Comparison of ENCODE assay signal across 17 cellular contexts in the genomic region with DNA sequence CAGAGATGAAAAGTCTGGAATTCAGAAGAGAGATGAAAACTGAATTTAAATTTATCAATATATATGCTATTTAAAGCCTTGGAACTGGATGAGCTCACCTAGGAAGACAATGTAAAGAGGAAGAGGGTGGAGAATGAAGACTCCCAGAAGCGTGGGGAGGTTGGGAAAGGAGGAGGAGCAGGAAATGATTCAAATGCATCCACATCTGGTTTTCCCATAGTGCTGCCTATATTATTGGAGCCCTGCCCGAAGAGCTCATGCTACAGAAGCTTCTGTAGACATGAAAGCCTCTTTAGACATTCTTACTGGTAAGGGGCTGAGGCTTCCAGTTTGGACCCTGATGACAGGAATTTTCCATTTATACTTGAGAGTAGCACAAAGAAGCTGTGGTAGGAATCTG. TPM values are rescaled to one million over a fixed set of nuclear protein-coding genes. Genes with fewer than 3 reads are reported as not detected.
DNase-seq lines count a peak whose midpoint lies in the region; ATAC-seq and TF ChIP-seq lines count a peak whose summit lies in the region.
"Had no signal": no experiment of that assay in that cellular context is flagged by ENCODE, and none has a peak within 500 bp of the region (broad histone marks: within the 10 kb centered on the region; RNA-seq: fewer than 3 reads in every experiment).

No MANE protein-coding gene starts in this region.

- H3K4me1 Mint-ChIP-seq in activated CD8-positive, alpha-beta T cell treated with anti-CD3 and anti-CD28 coated beads, Interleukin-2, amount 10 ng/mL, durations not matched to agents 7 days and 5 days (ENCODE audit: low read depth), result peaks cover 3% of the 10 kb centered on the region

- no peaks in the 10 kb centered on the region for H3K36me3 ChIP-seq in brain microvascular endothelial cell (replicated peaks)
- H3K36me3 ChIP-seq: lower lobe of right lung had no signal

- in situ Hi-C loops in ACHN (cut with HindIII; ENCODE audit: low pct_ligation_motif_present, low pct_unique_long_range_greater_than_20kb, low sequenced_read_pairs) (no loop called here), brain microvascular endothelial cell (cut with HindIII; ENCODE audit: low pct_ligation_motif_present, low sequenced_read_pairs) (no loop called here)

- H3K27ac ChIP-seq in brain microvascular endothelial cell, result peak overlapping the region; percentile 86
- H3K27ac ChIP-seq: KMS-11, lower lobe of right lung had no signal

- no peak for TF ChIP-seq CTCF in brain microvascular endothelial cell (IDR thresholded peaks at IDR 0.05; ENCODE audit: low read depth, low read length, missing control alignments)

- POLR2A ChIA-PET in activated CD8-positive, alpha-beta T cell treated with anti-CD3 and anti-CD28 coated beads, Interleukin-2, amount 10 ng/mL, durations not matched to agents 7 days and 5 days (lab: Charles Lee), result no interaction called here

- H3K27me3 Mint-ChIP-seq in activated CD8-positive, alpha-beta T cell treated with anti-CD3 and anti-CD28 coated beads, Interleukin-2, amount 10 ng/mL, durations not matched to agents 7 days and 5 days (ENCODE audit: low read depth), result peaks cover 2% of the 10 kb centered on the region
- H3K27me3 Mint-ChIP-seq: activated CD4-positive, alpha-beta T cell treated with anti-CD3 and anti-CD28 coated beads for 36 hours; activated naive CD4-positive, alpha-beta T cell treated with anti-CD3 and anti-CD28 coated beads, Interleukin-2, amount 50 U/mL, for 24 hours; B cell had no signal

- CTCF ChIA-PET in activated CD8-positive, alpha-beta T cell treated with anti-CD3 and anti-CD28 coated beads, Interleukin-2, amount 10 ng/mL, durations not matched to agents 7 days and 5 days (lab: Charles Lee), result interaction anchor here (1.1 kb wide), 1 partner anchor 71 kb away, joined by 3 read pairs; no protein-coding TSS in a partner anchor

- H3K27me3 ChIP-seq in brain microvascular endothelial cell (replicated peaks), result no peaks in the 10 kb centered on the region

- peak; percentile 11 for DNase-seq in ACHN
- DNase-seq in HS-5 (ENCODE audit: low read depth), result peak; percentile 89
- DNase-seq in brain microvascular endothelial cell, result peak; percentile 84
- peak; percentile 14 for DNase-seq in glomerular endothelial cell (ENCODE audit: extremely low read depth, low read depth, low spot score)
- DNase-seq in T1000 (lab: John Stamatoyannopoulos, UW), result no peak
- no peak for DNase-seq in activated CD8-positive, alpha-beta T cell treated with anti-CD3 and anti-CD28 coated beads, Interleukin-2, amount 10 ng/mL, durations not matched to agents 7 days and 5 days
- no peak for DNase-seq in hypothalamus (lab: John Stamatoyannopoulos, UW)
- DNase-seq: activated CD4-positive, alpha-beta T cell treated with anti-CD3 and anti-CD28 coated beads for 36 hours; lower lobe of right lung; NCI-H2227 treated with DMSO at 0.1 percent for 48 hours; nephron progenitor cell; retina; SIG-M5 had no signal

- no peak overlapping the region for H3K4me3 Mint-ChIP-seq in activated CD8-positive, alpha-beta T cell treated with anti-CD3 and anti-CD28 coated beads, Interleukin-2, amount 10 ng/mL, durations not matched to agents 7 days and 5 days
- H3K4me3 Mint-ChIP-seq: activated CD4-positive, alpha-beta T cell treated with anti-CD3 and anti-CD28 coated beads for 36 hours; activated naive CD4-positive, alpha-beta T cell treated with anti-CD3 and anti-CD28 coated beads, Interleukin-2, amount 50 U/mL, for 24 hours; B cell; nephron progenitor cell had no signal

- no peak for ATAC-seq in GM19035 (IDR thresholded peaks at IDR 0.05; ENCODE audit: unreplicated experiment)
- ATAC-seq in activated CD8-positive, alpha-beta T cell treated with anti-CD3 and anti-CD28 coated beads, Interleukin-2, amount 10 ng/mL, durations not matched to agents 7 days and 5 days, result no peak
- ATAC-seq: lower lobe of right lung had no signal

- no peaks in the 10 kb centered on the region for H3K9me3 Mint-ChIP-seq in activated CD8-positive, alpha-beta T cell treated with anti-CD3 and anti-CD28 coated beads, Interleukin-2, amount 10 ng/mL, durations not matched to agents 7 days and 5 days (ENCODE audit: insufficient read depth)
- H3K9me3 Mint-ChIP-seq: activated naive CD4-positive, alpha-beta T cell treated with anti-CD3 and anti-CD28 coated beads, Interleukin-2, amount 50 U/mL, for 24 hours; nephron progenitor cell had no signal

- no peaks in the 10 kb centered on the region for H3K36me3 Mint-ChIP-seq in activated CD8-positive, alpha-beta T cell treated with anti-CD3 and anti-CD28 coated beads, Interleukin-2, amount 10 ng/mL, durations not matched to agents 7 days and 5 days (ENCODE audit: low read depth)
- H3K36me3 Mint-ChIP-seq: activated naive CD4-positive, alpha-beta T cell treated with anti-CD3 and anti-CD28 coated beads, Interleukin-2, amount 50 U/mL, for 24 hours had no signal

- H3K27ac Mint-ChIP-seq in activated CD8-positive, alpha-beta T cell treated with anti-CD3 and anti-CD28 coated beads, Interleukin-2, amount 10 ng/mL, durations not matched to agents 7 days and 5 days, result no peak overlapping the region
- H3K27ac Mint-ChIP-seq: activated CD4-positive, alpha-beta T cell treated with anti-CD3 and anti-CD28 coated beads for 36 hours; activated naive CD4-positive, alpha-beta T cell treated with anti-CD3 and anti-CD28 coated beads, Interleukin-2, amount 50 U/mL, for 24 hours; B cell; nephron progenitor cell had no signal

- no peak overlapping the region for H3K4me3 ChIP-seq in brain microvascular endothelial cell (ENCODE audit: low read depth, low read length)
- H3K4me3 ChIP-seq: lower lobe of right lung had no signal

RNA-seq across cellular contexts. Expression of a gene that starts 19.2 kb away (rescaled TPM):
- total RNA-seq in glomerular endothelial cell, result 17.0 and 37.7 TPM in 2 replicates
- under 1 TPM; 0.29 to 0.34 TPM for total RNA-seq in activated CD8-positive, alpha-beta T cell treated with anti-CD3 and anti-CD28 coated beads, Interleukin-2, amount 10 ng/mL, durations not matched to agents 7 days and 5 days

Comparison
In these comparisons a context has a peak if more than half of its experiments do, and no peak if none do; other contexts are left out.
1. DNase-seq: peak in ACHN (single experiment), HS-5 (single experiment), brain microvascular endothelial cell (single experiment) and glomerular endothelial cell (single experiment); none in T1000 (single experiment), activated CD8-positive, alpha-beta T cell treated with anti-CD3 and anti-CD28 coated beads, Interleukin-2, amount 10 ng/mL, durations not matched to agents 7 days and 5 days (single experiment) and hypothalamus (0 of 51).
2. RNA of a gene that starts 19.2 kb away (total RNA-seq): 17.0 to 37.7 TPM in glomerular endothelial cell; 0.29 to 0.34 TPM in activated CD8-positive, alpha-beta T cell treated with anti-CD3 and anti-CD28 coated beads, Interleukin-2, amount 10 ng/mL, durations not matched to agents 7 days and 5 days; every median in the first group is over 10 times any median in the second.